ENCODE assay signal across 18 cellular contexts in the genomic region with DNA sequence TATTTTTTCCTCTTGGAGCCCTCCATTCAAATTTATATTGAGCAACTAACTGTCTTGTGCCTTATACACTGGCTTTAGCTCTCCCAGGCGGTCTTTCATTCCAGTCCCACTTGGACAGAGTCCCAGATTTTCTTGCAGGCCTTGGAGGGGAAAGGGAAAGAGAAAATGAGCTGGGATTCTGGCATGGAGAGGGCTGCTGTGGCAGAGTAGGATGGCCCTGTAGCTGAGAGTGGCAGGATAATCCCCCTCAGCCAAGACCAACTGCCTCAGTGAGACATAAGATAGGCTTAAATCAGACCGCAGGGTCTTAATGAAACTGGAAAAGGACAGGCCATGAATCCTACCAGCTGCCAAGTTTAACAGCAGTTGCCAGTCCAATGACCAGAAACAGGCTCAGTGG.
DNase-seq lines count a peak whose midpoint lies in the region; TF ChIP-seq lines count a peak whose summit lies in the region.
"Had no signal": no experiment of that assay in that cellular context is flagged by ENCODE, and none has a peak within 500 bp of the region (broad histone marks: within the 10 kb centered on the region; RNA-seq: fewer than 3 reads in every experiment).

No MANE protein-coding gene starts in this region.

- DNase-seq in DMS 273 treated with DMSO at 0.1 percent for 48 hours (lab: John Stamatoyannopoulos, UW), result peak; percentile 18
- peak; percentile 91 for DNase-seq in NCI-H82 (lab: John Stamatoyannopoulos, UW)
- peak; percentile 60 for DNase-seq in fibroblast of pulmonary artery (ENCODE audit: low read depth)
- DNase-seq in nucleus accumbens (lab: John Stamatoyannopoulos, UW), result peak in 29 of 56 donors; percentile 1 to 51 (median 16)
- DNase-seq in SKM-1 treated with dmso at 0.1 percent for 144 hours (lab: John Stamatoyannopoulos, UW; ENCODE audit: unreplicated experiment), result no peak
- DNase-seq in H7, result no peak
- no peak for DNase-seq in activated CD8-positive, alpha-beta memory T cell treated with anti-CD3 and anti-CD28 coated beads for 24 hours
- DNase-seq in NCI-H1436 (lab: John Stamatoyannopoulos, UW), result no peak
- DNase-seq: activated CD4-positive, alpha-beta T cell treated with anti-CD3 and anti-CD28 coated beads for 36 hours; activated T-cell treated with anti-CD3 and anti-CD28 coated beads, Interleukin-2, amount 50 U/mL, for 4 hours; GM23248; NCI-H2081 treated with DMSO at 0.1 percent for 48 hours; stimulated activated CD4-positive, alpha-beta T cell treated with anti-CD3 and anti-CD28 coated beads, Interleukin-4, amount 100 ng/mL, for 24 hours; stimulated activated naive B cell treated with anti-CD40 and anti-IgM and Interleukin-4, amounts not matched to agents 10 μg/mL and 1 μg/mL and 100 μg/mL, for 72 hours; T-helper 1 cell had no signal

- H3K36me3 ChIP-seq in H7 (replicated peaks; ENCODE audit: control insufficient read depth, insufficient read depth, low read length), result no peaks in the 10 kb centered on the region
- H3K36me3 ChIP-seq: ascending aorta, BLaER1, prostate gland had no signal

- no peak overlapping the region for H3K4me3 ChIP-seq in fibroblast of pulmonary artery (replicated peaks; ENCODE audit: low read depth, low read length)
- no peak overlapping the region for H3K4me3 ChIP-seq in H7 (ENCODE audit: insufficient read depth, low read depth, low read length)
- H3K4me3 ChIP-seq: ascending aorta, BLaER1, GM23248, prostate gland had no signal

- no peak for TF ChIP-seq CTCF in fibroblast of pulmonary artery (IDR thresholded peaks at IDR 0.05; ENCODE audit: low read length, missing control alignments)

- H3K27me3 ChIP-seq in H7 (ENCODE audit: control insufficient read depth, insufficient read depth, low read length), result no peaks in the 10 kb centered on the region
- H3K27me3 ChIP-seq: ascending aorta, BLaER1 had no signal

Comparison
In these comparisons a context has a peak if more than half of its experiments do, and no peak if none do; other contexts are left out.
1. DNase-seq: peak in DMS 273 treated with DMSO at 0.1 percent for 48 hours (single experiment), NCI-H82 (single experiment), fibroblast of pulmonary artery (single experiment) and nucleus accumbens (29 of 56); none in SKM-1 treated with dmso at 0.1 percent for 144 hours (single experiment), H7 (single experiment), activated CD8-positive, alpha-beta memory T cell treated with anti-CD3 and anti-CD28 coated beads for 24 hours (single experiment) and NCI-H1436 (single experiment).